ENCODE assay signal across 21 cellular contexts in the genomic region with DNA sequence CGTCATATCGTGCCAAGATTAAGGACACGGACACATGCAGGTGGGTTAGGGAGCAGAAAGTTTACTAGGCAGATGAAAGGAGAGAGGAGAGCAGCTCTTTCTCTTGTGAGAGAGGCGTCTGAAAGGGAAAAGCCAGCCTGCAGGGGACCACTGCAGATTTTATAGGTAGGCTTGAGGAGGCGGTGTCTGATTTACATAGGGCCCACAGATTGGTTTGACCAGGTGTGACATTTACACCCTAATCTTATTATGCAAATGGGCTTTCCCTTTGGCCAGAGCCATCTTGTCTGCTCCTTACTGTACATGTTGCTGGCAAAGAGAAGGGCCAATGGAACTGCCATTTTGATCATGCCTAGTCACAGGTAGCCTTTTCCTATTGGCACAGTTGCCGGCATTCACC.
"Had no signal": no experiment of that assay in that cellular context is flagged by ENCODE, and none has a peak within 500 bp of the region (broad histone marks: within the 10 kb centered on the region; RNA-seq: fewer than 3 reads in every experiment).

No MANE protein-coding gene starts in this region.

- H3K36me3 ChIP-seq: left lung, ovary, transverse colon had no signal

- H3K27me3 ChIP-seq: left lung, ovary, transverse colon had no signal

- H3K4me1 ChIP-seq: left lung, psoas muscle, transverse colon had no signal

- H3K27ac ChIP-seq: left lung, psoas muscle had no signal

- DNase-seq: activated CD4-positive, alpha-beta T cell treated with anti-CD3 and anti-CD28 coated beads, Interleukin-2, amount 10 ng/mL, durations not matched to agents 7 days and 5 days; activated CD4-positive, CD25-positive, alpha-beta regulatory T cell; activated CD8-positive, alpha-beta T cell treated with anti-CD3 and anti-CD28 coated beads, Interleukin-2, amount 10 ng/mL, durations not matched to agents 7 days and 5 days; activated effector memory CD4-positive, alpha-beta T cell treated with Interleukin-2 at 50 U/mL for 16 hours; activated naive CD4-positive, alpha-beta T cell treated with anti-CD3 and anti-CD28 coated beads, Interleukin-2, amount 10 ng/mL, durations not matched to agents 7 days and 5 days; activated naive CD8-positive, alpha-beta T cell treated with anti-CD3 and anti-CD28 coated beads, Interleukin-2, amount 50 U/mL, for 24 hours; activated T-cell treated with anti-CD3 and anti-CD28 coated beads, Interleukin-2, amount 50 U/mL, for 4 hours; anterior cingulate cortex; caudate nucleus; effector memory CD8-positive, alpha-beta T cell; foreskin fibroblast; left lung; mammary epithelial cell; naive thymus-derived CD4-positive, alpha-beta T cell; ovary; psoas muscle; right cardiac atrium; stimulated activated CD4-positive, alpha-beta T cell treated with anti-CD3 and anti-CD28 coated beads, Interleukin-15, amount 100 ng/mL, for 24 hours; stimulated activated CD4-positive, alpha-beta T cell treated with anti-CD3 and anti-CD28 coated beads, Interleukin-2, amount 100 ng/mL, for 48 hours; T-helper 9 cell; transverse colon had no signal

- H3K9me3 ChIP-seq: ovary, psoas muscle, transverse colon had no signal

- H3K4me3 ChIP-seq: left lung, ovary, psoas muscle, transverse colon had no signal

- ATAC-seq: activated CD8-positive, alpha-beta T cell treated with anti-CD3 and anti-CD28 coated beads, Interleukin-2, amount 10 ng/mL, durations not matched to agents 7 days and 5 days; activated naive CD8-positive, alpha-beta T cell treated with anti-CD3 and anti-CD28 coated beads, Interleukin-2, amount 50 U/mL, for 24 hours; activated T-cell treated with anti-CD3 and anti-CD28 coated beads, Interleukin-2, amount 50 U/mL, for 4 hours; effector memory CD8-positive, alpha-beta T cell; left lung; naive thymus-derived CD4-positive, alpha-beta T cell; psoas muscle; right cardiac atrium had no signal
